ENCODE assay signal across 23 cellular contexts in the genomic region with DNA sequence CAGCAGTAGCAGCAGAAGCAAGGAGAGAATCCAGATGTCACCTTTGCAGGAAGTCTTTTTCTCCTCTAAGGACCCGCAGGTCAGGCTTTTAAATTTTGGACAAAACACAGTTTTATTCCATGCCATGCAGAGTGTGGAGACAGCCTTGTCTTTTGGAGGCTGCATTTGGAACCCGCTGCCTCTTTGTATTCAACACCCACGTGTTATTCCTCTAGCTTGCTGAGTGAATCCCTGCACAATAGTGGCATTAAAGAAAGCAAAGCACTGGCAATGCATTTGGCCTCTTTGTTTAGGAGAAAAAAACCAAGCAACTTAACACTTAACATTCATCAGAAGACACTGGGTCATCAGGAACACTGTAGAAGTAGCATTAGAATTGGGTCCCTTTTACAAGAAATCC. TPM values are rescaled to one million over a fixed set of nuclear protein-coding genes. Genes with fewer than 3 reads are reported as not detected.
"Had no signal": no experiment of that assay in that cellular context is flagged by ENCODE, and none has a peak within 500 bp of the region (broad histone marks: within the 10 kb centered on the region; RNA-seq: fewer than 3 reads in every experiment).

No MANE protein-coding gene starts in this region.

- H3K4me1 ChIP-seq: esophagus squamous epithelium, heart left ventricle, pancreas, prostate gland, right lobe of liver, tibial artery, upper lobe of left lung, uterus had no signal

- ATAC-seq: heart left ventricle; mucosa of descending colon; naive thymus-derived CD8-positive, alpha-beta T cell; pancreas; right lobe of liver; stimulated activated effector memory CD8-positive, alpha-beta T cell treated with anti-CD3 and anti-CD28 coated beads, Interleukin-12 subunit alpha, Interleukin-12 subunit beta, amount 100 ng/mL, for 72 hours; stimulated activated naive CD8-positive, alpha-beta T cell treated with anti-CD3 and anti-CD28 coated beads, Interleukin-15, Interleukin-2, amounts not matched to agents 100 U/mL and 50 U/mL, for 24 hours had no signal

- FAIRE-seq: islet of Langerhans, pancreas had no signal

- H3K27ac ChIP-seq: esophagus squamous epithelium, heart left ventricle, pancreas, prostate gland, right lobe of liver, tibial artery, upper lobe of left lung, uterus had no signal

- DNase-seq: esophagus squamous epithelium; foreskin fibroblast; heart left ventricle; kidney glomerular epithelial cell; mucosa of descending colon; naive thymus-derived CD8-positive, alpha-beta T cell; occipital lobe; pancreas; right lobe of liver; stimulated activated CD4-positive, alpha-beta T cell treated with anti-CD3 and anti-CD28 coated beads, Interleukin-4, amount 100 ng/mL, for 1 hour; stimulated activated CD8-positive, alpha-beta memory T cell treated with anti-CD3 and anti-CD28 coated beads, Interleukin-4, amount 100 ng/mL, for 48 hours; stimulated activated naive CD8-positive, alpha-beta T cell treated with anti-CD3 and anti-CD28 coated beads, Interleukin-15, Interleukin-2, amounts not matched to agents 100 U/mL and 50 U/mL, for 24 hours; tibial artery; upper lobe of left lung; uterus had no signal

- H3K4me3 ChIP-seq: esophagus squamous epithelium, heart left ventricle, mucosa of descending colon, pancreas, prostate gland, right lobe of liver, tibial artery, upper lobe of left lung, uterus had no signal

- H3K36me3 ChIP-seq: esophagus squamous epithelium, heart left ventricle, pancreas, prostate gland, right lobe of liver, tibial artery, upper lobe of left lung, uterus had no signal

- H3K9me3 ChIP-seq: esophagus squamous epithelium, mucosa of descending colon, pancreas, prostate gland, right lobe of liver, tibial artery, uterus had no signal

- H3K27me3 ChIP-seq: pancreas, right lobe of liver, upper lobe of left lung, uterus had no signal

RNA-seq across cellular contexts. Expression of gene TFAP2B, which starts 43.5 kb away (rescaled TPM):
- total RNA-seq: glomerular endothelial cell; heart left ventricle; liver; lung microvascular endothelial cell; mesenteric fat pad; naive thymus-derived CD8-positive, alpha-beta T cell; occipital lobe; pancreas; right lobe of liver had no signal
- polyA plus RNA-seq: heart left ventricle; liver; naive thymus-derived CD8-positive, alpha-beta T cell; neural cell; pancreas had no signal
